Comparison of ENCODE assay signal across 11 cellular contexts in the genomic region with DNA sequence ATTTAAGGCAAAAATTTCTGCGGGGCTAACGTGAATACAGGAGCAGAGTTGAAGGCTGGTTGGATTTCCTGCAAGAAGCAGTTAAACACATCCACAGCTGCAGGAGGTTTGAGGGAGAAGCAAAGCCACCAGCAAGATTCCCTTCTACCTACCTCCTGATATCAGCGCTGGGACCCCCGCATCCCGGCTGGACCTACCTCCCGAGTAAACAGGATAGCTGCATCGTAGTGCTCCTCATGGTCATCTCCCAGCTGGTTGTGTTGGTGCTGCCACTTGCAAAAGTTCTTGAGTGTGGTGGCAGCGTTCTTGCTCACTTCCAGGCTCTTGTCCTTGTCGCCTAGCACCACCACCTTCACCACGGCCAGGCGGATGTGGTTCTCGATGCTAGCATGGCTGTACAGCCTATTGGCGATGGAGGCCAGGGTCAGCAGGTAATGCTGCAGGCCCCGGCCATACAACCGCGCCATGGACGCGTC. TPM values are rescaled to one million over a fixed set of nuclear protein-coding genes. Genes with fewer than 3 reads are reported as not detected.
DNase-seq lines count a peak whose midpoint lies in the region; ATAC-seq and TF ChIP-seq lines count a peak whose summit lies in the region.
"Had no signal": no experiment of that assay in that cellular context is flagged by ENCODE, and none has a peak within 500 bp of the region (broad histone marks: within the 10 kb centered on the region; RNA-seq: fewer than 3 reads in every experiment).

No MANE protein-coding gene starts in this region.

- H3K27me3 ChIP-seq in BJ (ENCODE audit: control insufficient read depth, insufficient read depth, low read length) = no peaks in the 10 kb centered on the region
- peaks cover 8% of the 10 kb centered on the region for H3K27me3 ChIP-seq in ascending aorta
- H3K27me3 ChIP-seq in iPS-15b (ENCODE audit: control insufficient read depth, insufficient read depth, low read length) = peaks cover 72% of the 10 kb centered on the region
- H3K27me3 ChIP-seq in rectal smooth muscle tissue (ENCODE audit: control insufficient read depth, insufficient read depth, low read length) = no peaks in the 10 kb centered on the region

- TF ChIP-seq CTCF in BJ (IDR thresholded peaks at IDR 0.05; ENCODE audit: insufficient read depth, low read depth, low read length) (no peak), ascending aorta (IDR thresholded peaks at IDR 0.05) (no peak)

- no peak for ATAC-seq in GM21717 (IDR thresholded peaks at IDR 0.05; ENCODE audit: unreplicated experiment)
- no peak for ATAC-seq in HG03520 (IDR thresholded peaks at IDR 0.05; ENCODE audit: unreplicated experiment)
- ATAC-seq: stimulated activated naive CD8-positive, alpha-beta T cell treated with anti-CD3 and anti-CD28 coated beads, Interleukin-15, amount 100 ng/mL, for 72 hours had no signal

- no peaks in the 10 kb centered on the region for H3K36me3 Mint-ChIP-seq in activated CD4-positive, alpha-beta T cell treated with anti-CD3 and anti-CD28 coated beads, Interleukin-2, amount 10 ng/mL, durations not matched to agents 24 days and 14 days (ENCODE audit: low read depth)

- H3K27me3 Mint-ChIP-seq in activated CD4-positive, alpha-beta T cell treated with anti-CD3 and anti-CD28 coated beads, Interleukin-2, amount 10 ng/mL, durations not matched to agents 24 days and 14 days = peaks cover 41% of the 10 kb centered on the region

- H3K9ac ChIP-seq in iPS-15b (ENCODE audit: low read depth, low read length) = no peak overlapping the region
- no peak overlapping the region for H3K9ac ChIP-seq in rectal smooth muscle tissue (ENCODE audit: low read length)

- H3K4me3 Mint-ChIP-seq in activated CD4-positive, alpha-beta T cell treated with anti-CD3 and anti-CD28 coated beads, Interleukin-2, amount 10 ng/mL, durations not matched to agents 24 days and 14 days = no peak overlapping the region
- H3K4me3 Mint-ChIP-seq: stimulated activated naive CD8-positive, alpha-beta T cell treated with anti-CD3 and anti-CD28 coated beads, Interleukin-15, amount 100 ng/mL, for 72 hours had no signal

- DNase-seq in BJ (ENCODE audit: low read depth) (no peak), ascending aorta (ENCODE audit: low spot score in 2 of 2) (no peak)
- DNase-seq in activated effector memory CD4-positive, alpha-beta T cell treated with anti-CD3 and anti-CD28 coated beads, Interleukin-2, amount 50 U/mL, for 16 hours = no peak
- DNase-seq in activated CD4-positive, alpha-beta T cell treated with anti-CD3 and anti-CD28 coated beads, Interleukin-2, amount 10 ng/mL, durations not matched to agents 24 days and 14 days = no peak
- DNase-seq: NCI-H748 treated with DMSO at 0.1 percent for 48 hours; stimulated activated naive CD8-positive, alpha-beta T cell treated with anti-CD3 and anti-CD28 coated beads, Interleukin-15, amount 100 ng/mL, for 72 hours; T-helper 2 cell had no signal

- H3K4me1 ChIP-seq in ascending aorta (peaks cover 5 to 8% of the 10 kb centered on the region in 2 donors), iPS-15b (ENCODE audit: control insufficient read depth, insufficient read depth, low read length) (no peaks in the 10 kb centered on the region), rectal smooth muscle tissue (ENCODE audit: control insufficient read depth, insufficient read depth, low read length) (no peaks in the 10 kb centered on the region)

- H3K36me3 ChIP-seq in BJ (ENCODE audit: control insufficient read depth, insufficient read depth, low read length) = no peaks in the 10 kb centered on the region
- H3K36me3 ChIP-seq in ascending aorta = no peaks in the 10 kb centered on the region
- H3K36me3 ChIP-seq in iPS-15b (ENCODE audit: control insufficient read depth, insufficient read depth, low read length) = no peaks in the 10 kb centered on the region
- no peaks in the 10 kb centered on the region for H3K36me3 ChIP-seq in rectal smooth muscle tissue (ENCODE audit: control insufficient read depth, insufficient read depth, low read length)

- intact Hi-C loops in ascending aorta (cut with DNase I) = no loop called here
- intact Hi-C loops in activated CD4-positive, alpha-beta T cell treated with anti-CD3 and anti-CD28 coated beads, Interleukin-2, amount 10 ng/mL, durations not matched to agents 24 days and 14 days (cut with micrococcal nuclease) = loop anchor here (5.0 kb wide), 1 partner anchor 118 kb away; a partner anchor contains a TSS

- H3K27ac ChIP-seq in ascending aorta (peak overlapping the region in 1 of 2 donors; percentile 14), rectal smooth muscle tissue (ENCODE audit: low read depth, low read length) (peak overlapping the region; percentile 2)

- no peaks in the 10 kb centered on the region for H3K4me1 Mint-ChIP-seq in activated CD4-positive, alpha-beta T cell treated with anti-CD3 and anti-CD28 coated beads, Interleukin-2, amount 10 ng/mL, durations not matched to agents 24 days and 14 days

- no peaks in the 10 kb centered on the region for H3K9me3 Mint-ChIP-seq in activated CD4-positive, alpha-beta T cell treated with anti-CD3 and anti-CD28 coated beads, Interleukin-2, amount 10 ng/mL, durations not matched to agents 24 days and 14 days
- H3K9me3 Mint-ChIP-seq: stimulated activated naive CD8-positive, alpha-beta T cell treated with anti-CD3 and anti-CD28 coated beads, Interleukin-15, amount 100 ng/mL, for 72 hours had no signal

- CTCF ChIA-PET in BJ (lab: Yijun Ruan, JAX) = interaction anchor here (0.8 to 1.2 kb wide), 5 partner anchors 20 to 539 kb away, joined by 3 read pairs; no protein-coding TSS in a partner anchor

- H3K4me3 ChIP-seq in BJ (ENCODE audit: low read depth, low read length) (peak overlapping the region; percentile 51), ascending aorta (peak overlapping the region; percentile 60 to 72), iPS-15b (ENCODE audit: low read depth, low read length) (peak overlapping the region; percentile 69), rectal smooth muscle tissue (ENCODE audit: low read length) (peak overlapping the region; percentile 53)

- H3K9me3 ChIP-seq in ascending aorta (no peaks in the 10 kb centered on the region), iPS-15b (ENCODE audit: control insufficient read depth, insufficient read depth, low read length) (no peaks in the 10 kb centered on the region)

- POLR2A ChIA-PET in BJ (lab: Charles Lee) = interaction anchor here (0.6 to 0.8 kb wide), 3 partner anchors 12 to 600 kb away, joined by 3 to 4 read pairs (median 3); no protein-coding TSS in a partner anchor

- no peak overlapping the region for H3K27ac Mint-ChIP-seq in activated CD4-positive, alpha-beta T cell treated with anti-CD3 and anti-CD28 coated beads, Interleukin-2, amount 10 ng/mL, durations not matched to agents 24 days and 14 days
- H3K27ac Mint-ChIP-seq: stimulated activated naive CD8-positive, alpha-beta T cell treated with anti-CD3 and anti-CD28 coated beads, Interleukin-15, amount 100 ng/mL, for 72 hours had no signal

RNA-seq across cellular contexts. Expression of a gene that starts 1.8 kb away (rescaled TPM):
- 4.2 and 5.4 TPM in 2 replicates for polyA plus RNA-seq in BJ (2011; rRNA removed)
- 7.3 and 7.9 TPM in 2 replicates for polyA minus RNA-seq in BJ (2011; rRNA and poly(A)+ RNA removed)
- 27.5 TPM for total RNA-seq in ascending aorta
- total RNA-seq in activated CD4-positive, alpha-beta T cell treated with anti-CD3 and anti-CD28 coated beads, Interleukin-2, amount 10 ng/mL, durations not matched to agents 24 days and 14 days = not detected in 2 replicates

Comparison
In these comparisons a context has a peak if more than half of its experiments do, and no peak if none do; other contexts are left out.
1. RNA of a gene that starts 1.8 kb away (total RNA-seq): 27.5 TPM in ascending aorta (single experiment); not detected in activated CD4-positive, alpha-beta T cell treated with anti-CD3 and anti-CD28 coated beads, Interleukin-2, amount 10 ng/mL, durations not matched to agents 24 days and 14 days; every median in the first group is over 10 times any median in the second.
2. Peak in every context shown above with its lines, with median percentiles within 50 percentile points of each other: H3K4me3 ChIP-seq.